In genomic region chr19:5424192-5424973, GRCh38 we compare ENCODE assay signal across 27 cellular contexts. TPM values are rescaled to one million over a fixed set of nuclear protein-coding genes. Genes with fewer than 3 reads are reported as not detected.
DNase-seq lines count a peak whose midpoint lies in the region; ATAC-seq and TF ChIP-seq lines count a peak whose summit lies in the region.
"Had no signal": no experiment of that assay in that cellular context is flagged by ENCODE, and none has a peak within 500 bp of the region (broad histone marks: within the 10 kb centered on the region; RNA-seq: fewer than 3 reads in every experiment).

No MANE protein-coding gene starts in this region.

- H3K36me3 Mint-ChIP-seq in progenitor cell of endocrine pancreas (ENCODE audit: insufficient read depth): peaks cover 1% of the 10 kb centered on the region

- no peak overlapping the region for H3K4me3 ChIP-seq in HEK293 (ENCODE audit: low read depth, low read length)
- H3K4me3 ChIP-seq: PC-9 had no signal

- POLR2A ChIA-PET in HEK293 (lab: Yijun Ruan, JAX): no interaction called here

- peak overlapping the region; percentile 67 for H3K27ac Mint-ChIP-seq in progenitor cell of endocrine pancreas
- H3K27ac Mint-ChIP-seq: T-helper 1 cell treated with Interleukin-12 subunit alpha and Interleukin-12 subunit beta and Interleukin-4 antibody, amounts not matched to agents 30 μg/mL and 1 μg/mL, for 36 hours had no signal

- H3K36me3 ChIP-seq in HEK293 (ENCODE audit: control insufficient read depth in 2 of 2, insufficient read depth in 1 of 2, low read length in 2 of 2): no peaks in the 10 kb centered on the region

- CTCF ChIA-PET in HEK293 (lab: Yijun Ruan, JAX): no interaction called here

- DNase-seq in NCI-H2029 (lab: John Stamatoyannopoulos, UW) (peak; percentile 3), NCI-H2029 treated with DMSO at 0.1 percent for 48 hours (lab: John Stamatoyannopoulos, UW) (no peak), SK-MEL-5 (ENCODE audit: low read depth, low spot score) (peak; percentile 6), progenitor cell of endocrine pancreas (ENCODE audit: low spot score, unreplicated experiment) (no peak), NCI-H69 (lab: John Stamatoyannopoulos, UW) (no peak), ACHN (no peak)
- DNase-seq: Calu3; DMS153; DND-41; H9; MM.1S; NCI-H1092; NCI-H1417 treated with DMSO at 0.1 percent for 48 hours; NCI-H187; NCI-H2107; NCI-H446 treated with DMSO at 0.1 percent for 48 hours; NK-92 treated with Interleukin-12 subunit alpha and Interleukin-12 subunit beta, amount 100 ng/mL, for 24 hours; PC-9; SHP77; SW 1271 had no signal

- no peak for ATAC-seq in GM21529 (IDR thresholded peaks at IDR 0.05; ENCODE audit: unreplicated experiment)

- H3K9me3 Mint-ChIP-seq in progenitor cell of endocrine pancreas (ENCODE audit: low read depth): peaks cover 8% of the 10 kb centered on the region

- H3K27me3 Mint-ChIP-seq in progenitor cell of endocrine pancreas: peaks cover 3% of the 10 kb centered on the region

- in situ Hi-C loops in SK-MEL-5 (cut with HindIII; ENCODE audit: low pct_unique_long_range_greater_than_20kb, low sequenced_read_pairs) (no loop called here), ACHN (cut with HindIII; ENCODE audit: low pct_ligation_motif_present, low pct_unique_long_range_greater_than_20kb, low sequenced_read_pairs) (no loop called here)

- TF ChIP-seq CTCF in HEK293 (tag by site-specific recombination; IDR thresholded peaks at IDR 0.05) (no peak), progenitor cell of endocrine pancreas (IDR thresholded peaks at IDR 0.05; ENCODE audit: unreplicated experiment) (no peak)

- peaks cover 23% of the 10 kb centered on the region for H3K4me1 Mint-ChIP-seq in progenitor cell of endocrine pancreas (ENCODE audit: low read depth)

- H3K4me3 Mint-ChIP-seq in progenitor cell of endocrine pancreas (ENCODE audit: low read depth): no peak overlapping the region
- H3K4me3 Mint-ChIP-seq: H9; T-helper 1 cell treated with Interleukin-12 subunit alpha and Interleukin-12 subunit beta and Interleukin-4 antibody, amounts not matched to agents 30 μg/mL and 1 μg/mL, for 36 hours had no signal

- no peak overlapping the region for H3K27ac ChIP-seq in HEK293 (ENCODE audit: extremely low read depth, low read depth, low read length)
- H3K27ac ChIP-seq: 22Rv1, KMS-11, PC-9 had no signal

- H3K4me1 ChIP-seq in HEK293 (ENCODE audit: control insufficient read depth, insufficient read depth, low read length): no peaks in the 10 kb centered on the region

- no peaks in the 10 kb centered on the region for H3K9me3 ChIP-seq in HEK293 (ENCODE audit: control insufficient read depth, insufficient read depth, low read depth, low read length)

TF ChIP-seq in HEK293, 187 proteins besides CTCF, POLR2A, EP300 and RAD21:
- TF ChIP-seq SP2 (tag by site-specific recombination; IDR thresholded peaks at IDR 0.05) (0 out of 2 replicates have a peak, but pooled peaks have one; percentile 12), SCRT2 (tag by site-specific recombination; IDR thresholded peaks at IDR 0.05) (peak; percentile 47), ZFP41 (tag by site-specific recombination; IDR thresholded peaks at IDR 0.05; ENCODE audit: borderline replicate concordance) (no peak), KLF9 (tag by site-specific recombination; IDR thresholded peaks at IDR 0.05; ENCODE audit: low read depth) (no peak), ZNF354C (tag by site-specific recombination; IDR thresholded peaks at IDR 0.05; ENCODE audit: borderline replicate concordance, low read depth) (no peak), PRDM10 (tag by site-specific recombination; IDR thresholded peaks at IDR 0.05) (peak; percentile 70), ZBTB17 (tag by site-specific recombination; IDR thresholded peaks at IDR 0.05) (no peak), ZNF175 (tag by site-specific recombination; IDR thresholded peaks at IDR 0.05) (no peak), ZNF555 (tag by site-specific recombination; conservative IDR thresholded peaks at IDR 0.05) (no peak), ZNF660 (tag by site-specific recombination; IDR thresholded peaks at IDR 0.05) (no peak), GLI4 (tag by site-specific recombination; IDR thresholded peaks at IDR 0.05) (no peak), MZF1 (tag by site-specific recombination; IDR thresholded peaks at IDR 0.05; ENCODE audit: borderline replicate concordance) (no peak)

RNA-seq across cellular contexts. Expression of gene ZNRF4, which starts 30.8 kb away (rescaled TPM):
- not detected in 2 replicates for total RNA-seq in SK-MEL-5 (2014; rRNA removed; shearing (Covaris generic))
- not detected in 2 replicates for polyA plus RNA-seq in SK-MEL-5 (2015; cell fraction: cytosol; rRNA removed)
- polyA plus RNA-seq in SK-MEL-5 (2015; cell fraction: nucleus; rRNA removed): not detected in 2 replicates
- total RNA-seq in progenitor cell of endocrine pancreas: not detected in 2 replicates
- total RNA-seq: Calu3, H9, PC-9, RPMI7951 had no signal
- polyA plus RNA-seq: BJ had no signal

Comparison
In these comparisons a context has a peak if more than half of its experiments do, and no peak if none do; other contexts are left out.
1. DNase-seq: peak in NCI-H2029 (single experiment) and SK-MEL-5 (single experiment); none in NCI-H2029 treated with DMSO at 0.1 percent for 48 hours (single experiment), progenitor cell of endocrine pancreas (single experiment), NCI-H69 (single experiment) and ACHN (single experiment).